ENCODE assay signal across 16 cellular contexts in genomic region chr5:149323235-149324205, GRCh38. TPM values are rescaled to one million over a fixed set of nuclear protein-coding genes. Genes with fewer than 3 reads are reported as not detected.
DNase-seq lines count a peak whose midpoint lies in the region; FAIRE-seq and TF ChIP-seq lines count a peak whose summit lies in the region.
"Had no signal": no experiment of that assay in that cellular context is flagged by ENCODE, and none has a peak within 500 bp of the region (broad histone marks: within the 10 kb centered on the region; RNA-seq: fewer than 3 reads in every experiment).

No MANE protein-coding gene starts in this region.

- H3K9me3 Mint-ChIP-seq in nephron = no peaks in the 10 kb centered on the region
- H3K9me3 Mint-ChIP-seq in activated CD4-positive, alpha-beta memory T cell treated with anti-CD3 and anti-CD28 coated beads, Interleukin-2, amount 10 ng/mL, durations not matched to agents 7 days and 5 days = no peaks in the 10 kb centered on the region
- H3K9me3 Mint-ChIP-seq in T-helper 2 cell treated with Interferon-gamma antibody and Interleukin-4, amounts not matched to agents 5 μg/mL and 100 μg/mL, for 36 hours = no peaks in the 10 kb centered on the region
- H3K9me3 Mint-ChIP-seq: GM23338 had no signal

- CTCF ChIA-PET in activated CD4-positive, alpha-beta memory T cell treated with anti-CD3 and anti-CD28 coated beads, Interleukin-2, amount 10 ng/mL, durations not matched to agents 7 days and 5 days (lab: Charles Lee) = interaction anchor here (0.6 to 12.4 kb wide), 6 partner anchors 9 to 119 kb away, joined by 3 to 278 read pairs (median 4); no protein-coding TSS in a partner anchor

- no peaks in the 10 kb centered on the region for H3K36me3 Mint-ChIP-seq in nephron (ENCODE audit: low read depth)
- no peaks in the 10 kb centered on the region for H3K36me3 Mint-ChIP-seq in activated CD4-positive, alpha-beta memory T cell treated with anti-CD3 and anti-CD28 coated beads, Interleukin-2, amount 10 ng/mL, durations not matched to agents 7 days and 5 days (ENCODE audit: low read depth)
- H3K36me3 Mint-ChIP-seq in T-helper 2 cell treated with Interferon-gamma antibody and Interleukin-4, amounts not matched to agents 5 μg/mL and 100 μg/mL, for 36 hours (ENCODE audit: low read depth) = no peaks in the 10 kb centered on the region

- TF ChIP-seq CTCF in epithelial cell of esophagus (IDR thresholded peaks at IDR 0.05; ENCODE audit: insufficient read depth, low read depth, low read length, missing control alignments) = no peak
- no peak for TF ChIP-seq CTCF in nephron (IDR thresholded peaks at IDR 0.05; ENCODE audit: unreplicated experiment in 3 of 3)

- POLR2A ChIA-PET in activated CD4-positive, alpha-beta memory T cell treated with anti-CD3 and anti-CD28 coated beads, Interleukin-2, amount 10 ng/mL, durations not matched to agents 7 days and 5 days (lab: Charles Lee) = interaction anchor here (1.3 to 3.3 kb wide), 2 partner anchors 13 to 21 kb away, joined by 3 to 14 read pairs; partner anchors contain the start of gene GRPEL2

- FAIRE-seq in GM12891 (lab: Jason Lieb, UNC) = no peak
- FAIRE-seq: colon had no signal

- H3K4me1 Mint-ChIP-seq in nephron = peaks cover 43% of the 10 kb centered on the region
- H3K4me1 Mint-ChIP-seq in activated CD4-positive, alpha-beta memory T cell treated with anti-CD3 and anti-CD28 coated beads, Interleukin-2, amount 10 ng/mL, durations not matched to agents 7 days and 5 days = peaks cover 2% of the 10 kb centered on the region
- no peaks in the 10 kb centered on the region for H3K4me1 Mint-ChIP-seq in T-helper 2 cell treated with Interferon-gamma antibody and Interleukin-4, amounts not matched to agents 5 μg/mL and 100 μg/mL, for 36 hours (ENCODE audit: low read depth)

- H3K4me3 ChIP-seq in epithelial cell of esophagus (ENCODE audit: low read length) = no peak overlapping the region
- H3K4me3 ChIP-seq: GM23338, lung, tibial nerve had no signal

- no peak overlapping the region for H3K4me3 Mint-ChIP-seq in nephron
- H3K4me3 Mint-ChIP-seq in activated CD4-positive, alpha-beta memory T cell treated with anti-CD3 and anti-CD28 coated beads, Interleukin-2, amount 10 ng/mL, durations not matched to agents 7 days and 5 days = no peak overlapping the region
- no peak overlapping the region for H3K4me3 Mint-ChIP-seq in T-helper 2 cell treated with Interferon-gamma antibody and Interleukin-4, amounts not matched to agents 5 μg/mL and 100 μg/mL, for 36 hours
- H3K4me3 Mint-ChIP-seq: GM23338 had no signal

- DNase-seq in GM03348 (ENCODE audit: low spot score) (peak; percentile 34), epithelial cell of esophagus (ENCODE audit: low read depth) (peak; percentile 45), GM12891 (ENCODE audit: insufficient read length, low spot score) (no peak)
- no peak for DNase-seq in activated CD4-positive, alpha-beta memory T cell treated with anti-CD3 and anti-CD28 coated beads, Interleukin-2, amount 10 ng/mL, durations not matched to agents 7 days and 5 days
- DNase-seq in T-helper 2 cell treated with Interferon-gamma antibody and Interleukin-4, amounts not matched to agents 5 μg/mL and 100 μg/mL, for 36 hours (ENCODE audit: low spot score) = no peak
- DNase-seq: activated CD4-positive, alpha-beta T cell treated with anti-CD3 and anti-CD28 coated beads, Interleukin-2, amount 50 U/mL, for 4 hours; activated naive CD4-positive, alpha-beta T cell treated with Interleukin-2 at 50 U/mL for 16 hours; DMS53; glutamatergic neuron; NCI-H345; T-helper 2 cell had no signal

- peak overlapping the region; percentile 97 to 100 (median 99) for H3K27ac Mint-ChIP-seq in nephron
- H3K27ac Mint-ChIP-seq in activated CD4-positive, alpha-beta memory T cell treated with anti-CD3 and anti-CD28 coated beads, Interleukin-2, amount 10 ng/mL, durations not matched to agents 7 days and 5 days = no peak overlapping the region
- no peak overlapping the region for H3K27ac Mint-ChIP-seq in T-helper 2 cell treated with Interferon-gamma antibody and Interleukin-4, amounts not matched to agents 5 μg/mL and 100 μg/mL, for 36 hours
- H3K27ac Mint-ChIP-seq: GM23338 had no signal

- no peak for TF ChIP-seq POLR2A in GM12891 (IDR thresholded peaks at IDR 0.05; ENCODE audit: low read depth, low read length)

- no peaks in the 10 kb centered on the region for H3K27me3 Mint-ChIP-seq in nephron (ENCODE audit: low read depth)
- no peaks in the 10 kb centered on the region for H3K27me3 Mint-ChIP-seq in activated CD4-positive, alpha-beta memory T cell treated with anti-CD3 and anti-CD28 coated beads, Interleukin-2, amount 10 ng/mL, durations not matched to agents 7 days and 5 days
- no peaks in the 10 kb centered on the region for H3K27me3 Mint-ChIP-seq in T-helper 2 cell treated with Interferon-gamma antibody and Interleukin-4, amounts not matched to agents 5 μg/mL and 100 μg/mL, for 36 hours (ENCODE audit: low read depth)

TF ChIP-seq in GM12891, 5 proteins besides CTCF, POLR2A, EP300 and RAD21:
- no peak for TF ChIP-seq POLR2AphosphoS5 (IDR thresholded peaks at IDR 0.05; ENCODE audit: low read depth, low read length)
- no peak for TF ChIP-seq TAF1 (IDR thresholded peaks at IDR 0.05; ENCODE audit: low read depth, low read length)
- TF ChIP-seq SPI1 (IDR thresholded peaks at IDR 0.05; ENCODE audit: low read depth, low read length) = no peak
- TF ChIP-seq POU2F2 (IDR thresholded peaks at IDR 0.05; ENCODE audit: low read depth, low read length) = no peak
- no peak for TF ChIP-seq PAX5 (IDR thresholded peaks at IDR 0.05; ENCODE audit: insufficient read depth, low read length, severe bottlenecking)

RNA-seq across cellular contexts. Expression of gene GRPEL2, which starts 21.8 kb away (rescaled TPM):
- 10 to 100 TPM; 43.8 to 49.4 TPM for total RNA-seq in activated CD4-positive, alpha-beta memory T cell treated with anti-CD3 and anti-CD28 coated beads, Interleukin-2, amount 10 ng/mL, durations not matched to agents 7 days and 5 days
- polyA plus RNA-seq in GM12891 (2012; ENCODE audit: low read depth, missing spikeins) = 5.9 TPM

RNA-seq across cellular contexts. Expression of gene PCYOX1L, which starts 34.3 kb away (rescaled TPM):
- total RNA-seq in activated CD4-positive, alpha-beta memory T cell treated with anti-CD3 and anti-CD28 coated beads, Interleukin-2, amount 10 ng/mL, durations not matched to agents 7 days and 5 days = 10 to 100 TPM; 41.2 to 42.1 TPM
- 8.9 TPM for polyA plus RNA-seq in GM12891 (2012; ENCODE audit: low read depth, missing spikeins)

RNA-seq across cellular contexts. Expression of gene AFAP1L1, which starts 51.9 kb away (rescaled TPM):
- not detected for total RNA-seq in activated CD4-positive, alpha-beta memory T cell treated with anti-CD3 and anti-CD28 coated beads, Interleukin-2, amount 10 ng/mL, durations not matched to agents 7 days and 5 days
- polyA plus RNA-seq in GM12891 (2012; ENCODE audit: low read depth, missing spikeins) = 0.05 TPM

RNA-seq across cellular contexts. Expression of gene IL17B, which starts 55.6 kb away (rescaled TPM):
- not detected for total RNA-seq in activated CD4-positive, alpha-beta memory T cell treated with anti-CD3 and anti-CD28 coated beads, Interleukin-2, amount 10 ng/mL, durations not matched to agents 7 days and 5 days
- not detected for polyA plus RNA-seq in GM12891 (2012; ENCODE audit: low read depth, missing spikeins)
- total RNA-seq: GM23338 had no signal
- polyA plus RNA-seq: GM23338 had no signal

Comparison
In these comparisons a context has a peak if more than half of its experiments do, and no peak if none do; other contexts are left out.
1. DNase-seq: peak in GM03348 (single experiment) and epithelial cell of esophagus (single experiment); none in activated CD4-positive, alpha-beta memory T cell treated with anti-CD3 and anti-CD28 coated beads, Interleukin-2, amount 10 ng/mL, durations not matched to agents 7 days and 5 days (single experiment), GM12891 (single experiment) and T-helper 2 cell treated with Interferon-gamma antibody and Interleukin-4, amounts not matched to agents 5 μg/mL and 100 μg/mL, for 36 hours (single experiment).
2. H3K27ac Mint-ChIP-seq: peak in nephron (3 of 3); none in activated CD4-positive, alpha-beta memory T cell treated with anti-CD3 and anti-CD28 coated beads, Interleukin-2, amount 10 ng/mL, durations not matched to agents 7 days and 5 days (single experiment) and T-helper 2 cell treated with Interferon-gamma antibody and Interleukin-4, amounts not matched to agents 5 μg/mL and 100 μg/mL, for 36 hours (single experiment).